24 cellular contexts compared by ENCODE assay signal in genomic region chr6:5316946-5317345, GRCh38.
"Had no signal": no experiment of that assay in that cellular context is flagged by ENCODE, and none has a peak within 500 bp of the region (broad histone marks: within the 10 kb centered on the region; RNA-seq: fewer than 3 reads in every experiment).

No MANE protein-coding gene starts in this region.

- H3K27me3 ChIP-seq: brain microvascular endothelial cell, cardiac muscle cell had no signal

- H3K9me3 Mint-ChIP-seq: activated T-cell treated with anti-CD3 and anti-CD28 coated beads, Interleukin-2, amount 50 U/mL, for 24 hours had no signal

- H3K27me3 Mint-ChIP-seq: activated CD8-positive, alpha-beta memory T cell treated with anti-CD3 and anti-CD28 coated beads, Interleukin-2, amount 10 ng/mL, durations not matched to agents 7 days and 5 days; activated naive CD8-positive, alpha-beta T cell; activated T-cell treated with anti-CD3 and anti-CD28 coated beads, Interleukin-2, amount 50 U/mL, for 24 hours had no signal

- DNase-seq: activated CD4-positive, alpha-beta T cell treated with anti-CD3 and anti-CD28 coated beads for 4 hours; activated CD4-positive, alpha-beta T cell treated with anti-CD3 and anti-CD28 coated beads, Interleukin-2, amount 50 U/mL, for 4 hours; activated CD8-positive, alpha-beta memory T cell treated with anti-CD3 and anti-CD28 coated beads, Interleukin-2, amount 10 ng/mL, durations not matched to agents 7 days and 5 days; activated CD8-positive, alpha-beta T cell treated with anti-CD3 and anti-CD28 coated beads, Interleukin-2, amount 10 ng/mL, durations not matched to agents 7 days and 5 days; activated effector memory CD4-positive, alpha-beta T cell treated with anti-CD3 and anti-CD28 coated beads, Interleukin-2, amount 50 U/mL, for 16 hours; activated naive CD4-positive, alpha-beta T cell treated with Interleukin-2 at 50 U/mL for 16 hours; activated T-cell treated with anti-CD3 and anti-CD28 coated beads, Interleukin-2, amount 50 U/mL, for 24 hours; amygdala; brain microvascular endothelial cell; NCI-H1092; NCI-H1436; NCI-H1694 treated with DMSO at 0.1 percent for 48 hours; NCI-H2029 treated with DMSO at 0.1 percent for 48 hours; NCI-H510A treated with DMSO at 0.1 percent for 48 hours; NCI-H69; NK-92 treated with Interleukin-12 subunit alpha and Interleukin-12 subunit beta, amount 100 ng/mL, for 24 hours; OCI-M1; RPMI8226; T-helper 1 cell had no signal

- H3K4me3 ChIP-seq: cardiac muscle cell, SK-N-MC had no signal

- H3K36me3 ChIP-seq: brain microvascular endothelial cell, cardiac muscle cell had no signal

- H3K4me3 Mint-ChIP-seq: activated CD8-positive, alpha-beta memory T cell treated with anti-CD3 and anti-CD28 coated beads, Interleukin-2, amount 10 ng/mL, durations not matched to agents 7 days and 5 days; activated CD8-positive, alpha-beta T cell treated with anti-CD3 and anti-CD28 coated beads, Interleukin-2, amount 10 ng/mL, durations not matched to agents 7 days and 5 days; activated naive CD8-positive, alpha-beta T cell; activated T-cell treated with anti-CD3 and anti-CD28 coated beads, Interleukin-2, amount 50 U/mL, for 24 hours had no signal

- H3K27ac ChIP-seq: brain microvascular endothelial cell, cardiac muscle cell, KMS-11, SK-N-MC, VCaP had no signal

- H3K4me2 ChIP-seq: KMS-11 had no signal

- H3K27ac Mint-ChIP-seq: activated CD8-positive, alpha-beta memory T cell treated with anti-CD3 and anti-CD28 coated beads, Interleukin-2, amount 10 ng/mL, durations not matched to agents 7 days and 5 days; activated CD8-positive, alpha-beta T cell treated with anti-CD3 and anti-CD28 coated beads, Interleukin-2, amount 10 ng/mL, durations not matched to agents 7 days and 5 days; activated naive CD8-positive, alpha-beta T cell; activated T-cell treated with anti-CD3 and anti-CD28 coated beads, Interleukin-2, amount 50 U/mL, for 24 hours had no signal
